24 cellular contexts compared by ENCODE assay signal in genomic region chr5:136427421-136427820, GRCh38.
"Had no signal": no experiment of that assay in that cellular context is flagged by ENCODE, and none has a peak within 500 bp of the region (broad histone marks: within the 10 kb centered on the region; RNA-seq: fewer than 3 reads in every experiment).

No MANE protein-coding gene starts in this region.

- H3K4me1 ChIP-seq: left lung, lower lobe of right lung, pancreas, psoas muscle, right atrium auricular region, right lobe of liver, suprapubic skin, tibial artery, upper lobe of right lung had no signal

- H3K27me3 ChIP-seq: hepatocyte, left lung, pancreas, right atrium auricular region, right lobe of liver, suprapubic skin, tibial artery, upper lobe of right lung had no signal

- H3K79me2 ChIP-seq: hepatocyte had no signal

- DNase-seq: islet precursor cell; left colon; left lung; lower lobe of right lung; mammary epithelial cell; mesenchymal stem cell; naive thymus-derived CD8-positive, alpha-beta T cell; nucleus accumbens; pancreas; posterior cingulate gyrus; psoas muscle; right lobe of liver; stimulated activated CD4-positive, alpha-beta T cell treated with anti-CD3 and anti-CD28 coated beads, Interleukin-4, amount 100 ng/mL, for 24 hours; stimulated activated naive CD4-positive, alpha-beta T cell; tibial artery; trophoblast cell; upper lobe of right lung had no signal

- FAIRE-seq: pancreas, urothelium cell line had no signal

- H2AFZ ChIP-seq: hepatocyte had no signal

- H3K4me3 ChIP-seq: hepatocyte, left lung, lower lobe of right lung, pancreas, psoas muscle, right atrium auricular region, right lobe of liver, smooth muscle cell, suprapubic skin, thoracic aorta, tibial artery, upper lobe of right lung had no signal

- H3K36me3 ChIP-seq: left lung, lower lobe of right lung, pancreas, right atrium auricular region, right lobe of liver, suprapubic skin, thoracic aorta, tibial artery, upper lobe of right lung had no signal

- H3K4me2 ChIP-seq: hepatocyte, smooth muscle cell had no signal

- ATAC-seq: left colon; left lung; lower lobe of right lung; naive thymus-derived CD8-positive, alpha-beta T cell; pancreas; psoas muscle; right lobe of liver; stimulated activated effector memory CD8-positive, alpha-beta T cell treated with anti-CD3 and anti-CD28 coated beads, Interleukin-12 subunit alpha, Interleukin-12 subunit beta, amount 100 ng/mL, for 72 hours; upper lobe of right lung had no signal

- H3K27ac ChIP-seq: hepatocyte, left lung, lower lobe of right lung, pancreas, psoas muscle, right atrium auricular region, right lobe of liver, suprapubic skin, thoracic aorta, tibial artery, upper lobe of right lung had no signal

- H3K9me3 ChIP-seq: left lung, lower lobe of right lung, pancreas, psoas muscle, right atrium auricular region, right lobe of liver, suprapubic skin, thoracic aorta, tibial artery, upper lobe of right lung had no signal
